Comparison of ENCODE assay signal across 7 cellular contexts in genomic region chr12:109900752-109901580, GRCh38. TPM values are rescaled to one million over a fixed set of nuclear protein-coding genes. Genes with fewer than 3 reads are reported as not detected.
A peak's percentile ranks its signal among the peaks of the same experiment; 100 is the strongest.
DNase-seq lines count a peak whose midpoint lies in the region; ATAC-seq and TF ChIP-seq lines count a peak whose summit lies in the region.

No MANE protein-coding gene starts in this region.

- H3K4me3 Mint-ChIP-seq in H9, result peak overlapping the region; percentile 89 to 94
- peak overlapping the region; percentile 92 to 97 (median 95) for H3K4me3 Mint-ChIP-seq in naive thymus-derived CD8-positive, alpha-beta T cell

- H4K20me1 ChIP-seq in H9 (ENCODE audit: control insufficient read depth, insufficient read depth, insufficient read length) (no peaks in the 10 kb centered on the region), PC-3 (ENCODE audit: low read length) (no peaks in the 10 kb centered on the region)

- intact Hi-C loops in PC-3 (cut with micrococcal nuclease), result loop anchor here (2.0 kb wide), 1 partner anchor 20 kb away; the partner anchor contains the start of gene GLTP

- H2BK120ac ChIP-seq in H9 (ENCODE audit: low read depth, low read length, poor library complexity, severe bottlenecking), result no peak overlapping the region

- no peak overlapping the region for H2BK5ac ChIP-seq in H9 (ENCODE audit: insufficient read length, low read length)

- H3K27me3 Mint-ChIP-seq in H9 (ENCODE audit: low read depth), result peaks cover 96% of the 10 kb centered on the region
- H3K27me3 Mint-ChIP-seq in naive thymus-derived CD8-positive, alpha-beta T cell, result no peaks in the 10 kb centered on the region

- H4K91ac ChIP-seq in H9 (ENCODE audit: insufficient read length, low read depth, low read length), result no peak overlapping the region

- no peak overlapping the region for H3K56ac ChIP-seq in H9 (ENCODE audit: insufficient read length, low read depth, low read length)

- H3K27ac Mint-ChIP-seq in H9, result peak overlapping the region; percentile 14 to 83 (median 20); a peak in 5 of 7 replicates
- H3K27ac Mint-ChIP-seq in naive thymus-derived CD8-positive, alpha-beta T cell, result peak overlapping the region; percentile 92 to 98 (median 94)

- H3K36me3 ChIP-seq in ES-I3 (ENCODE audit: insufficient read depth, low read length) (peaks cover 3% of the 10 kb centered on the region; the same call in 1 of the 2 replicates), PC-3 (ENCODE audit: low read depth, low read length) (peaks cover 26% of the 10 kb centered on the region), endocrine pancreas (ENCODE audit: control insufficient read depth, insufficient read depth, low read length) (peaks cover 9% of the 10 kb centered on the region)

- no peaks in the 10 kb centered on the region for H3K9me3 ChIP-seq in ES-I3 (ENCODE audit: control insufficient read depth, insufficient read depth, low read length)
- no peaks in the 10 kb centered on the region for H3K9me3 ChIP-seq in H9 (ENCODE audit: control insufficient read depth, low read depth, low read length)
- no peaks in the 10 kb centered on the region for H3K9me3 ChIP-seq in PC-3 (ENCODE audit: low read length)
- no peaks in the 10 kb centered on the region for H3K9me3 ChIP-seq in endocrine pancreas (ENCODE audit: control insufficient read depth, low read length)

- H3K23me2 ChIP-seq in H9 (ENCODE audit: insufficient read length, low read depth, low read length, poor library complexity, severe bottlenecking), result peaks cover 13% of the 10 kb centered on the region

- H3K9me2 ChIP-seq in PC-3 (replicated peaks; ENCODE audit: low read length), result no peaks in the 10 kb centered on the region

- CTCF ChIA-PET in PC-3 (lab: Charles Lee), result interaction anchor here (0.6 to 1.2 kb wide), 3 partner anchors 15 to 530 kb away, joined by 3 to 7 read pairs (median 6); no protein-coding TSS in a partner anchor

- H3F3A ChIP-seq in PC-3 (ENCODE audit: low read length, unreplicated experiment), result no peaks in the 10 kb centered on the region

- POLR2A ChIA-PET in PC-3 (lab: Charles Lee; ENCODE audit: unreplicated experiment), result interaction anchor here (1.1 kb wide), 1 partner anchor 13 kb away, joined by 4 read pairs; no protein-coding TSS in a partner anchor
- POLR2A ChIA-PET in naive thymus-derived CD8-positive, alpha-beta T cell (lab: Charles Lee), result interaction anchor here (0.6 to 1.4 kb wide), 6 partner anchors 11 to 98 kb away, joined by 3 to 4 read pairs (median 3); partner anchors contain the start of gene ANKRD13A

- H3K14ac ChIP-seq in H9 (ENCODE audit: insufficient read depth, low read length), result 0 out of 2 replicates have a peak overlapping the region, but pooled peaks have one; percentile 1

- H3K36me3 Mint-ChIP-seq in H9 (ENCODE audit: insufficient read depth in 1 of 3, low read depth in 3 of 3), result peaks cover 18 to 27% (median 25%) of the 10 kb centered on the region in 3 experiments; a peak in 6 of 7 replicates
- H3K36me3 Mint-ChIP-seq in naive thymus-derived CD8-positive, alpha-beta T cell, result peaks cover 6 to 31% (median 13%) of the 10 kb centered on the region in 3 donors

- ATAC-seq in PC-3 (peak; percentile 48), HG02973 (IDR thresholded peaks at IDR 0.05; ENCODE audit: unreplicated experiment) (no peak)
- peak in 1 of 2 donors; percentile 5 for ATAC-seq in naive thymus-derived CD8-positive, alpha-beta T cell

- H4K5ac ChIP-seq in H9 (ENCODE audit: insufficient read length, low read depth, low read length), result no peak overlapping the region

- no peak overlapping the region for H2AK5ac ChIP-seq in H9 (ENCODE audit: insufficient read length, low read length)

- no peak overlapping the region for H2AFZ ChIP-seq in H9 (ENCODE audit: low read length)
- H2AFZ ChIP-seq in PC-3 (ENCODE audit: low read length), result peak overlapping the region; percentile 81

- no peak overlapping the region for H3K23ac ChIP-seq in H9 (ENCODE audit: insufficient read length, low read depth, low read length)

- peak overlapping the region; percentile 69 for H3K4me2 ChIP-seq in H9 (ENCODE audit: insufficient read depth, insufficient read length, low read length)
- H3K4me2 ChIP-seq in PC-3 (ENCODE audit: low read length), result peak overlapping the region; percentile 91

- peaks cover 7% of the 10 kb centered on the region; the same call in 1 of the 2 replicates for H3K4me1 ChIP-seq in ES-I3 (ENCODE audit: insufficient read depth, low read length)
- no peaks in the 10 kb centered on the region for H3K4me1 ChIP-seq in H9 (ENCODE audit: insufficient read depth, low read length)
- peaks cover 11% of the 10 kb centered on the region for H3K4me1 ChIP-seq in PC-3 (ENCODE audit: insufficient read depth, low read length)
- no peaks in the 10 kb centered on the region for H3K4me1 ChIP-seq in endocrine pancreas (ENCODE audit: control insufficient read depth, insufficient read depth, low read length)

- no peak overlapping the region for H3K4ac ChIP-seq in H9 (ENCODE audit: low read depth, low read length)

- H3K79me2 ChIP-seq in H9 (ENCODE audit: insufficient read depth, low read length) (no peaks in the 10 kb centered on the region), PC-3 (ENCODE audit: low read length) (peaks cover 34% of the 10 kb centered on the region)

- H3K27me3 ChIP-seq in H9 (ENCODE audit: insufficient read depth, low read length) (peaks cover 61% of the 10 kb centered on the region), PC-3 (ENCODE audit: low read length) (no peaks in the 10 kb centered on the region), endocrine pancreas (ENCODE audit: control insufficient read depth, insufficient read depth, low read length) (no peaks in the 10 kb centered on the region)

- no CpG with 5 or more reads among the region's 16 CpGs for WGBS in H9 (ENCODE audit: extremely low coverage, insufficient read length, low lambda C conversion rate)

- H3K9ac ChIP-seq in ES-I3 (ENCODE audit: low read depth, low read length), result peak overlapping the region; percentile 72
- peak overlapping the region; percentile 53 for H3K9ac ChIP-seq in H9 (ENCODE audit: extremely low read depth, insufficient read length, low read length)
- H3K9ac ChIP-seq in PC-3 (ENCODE audit: low read length), result peak overlapping the region; percentile 88
- H3K9ac ChIP-seq in endocrine pancreas (ENCODE audit: control insufficient read depth, insufficient read depth, low read length), result peak overlapping the region; percentile 63

- no peak overlapping the region for H4K8ac ChIP-seq in H9 (replicated peaks; ENCODE audit: insufficient read length, low read depth, low read length)

- DNase-seq in H9 (peak; percentile 68), PC-3 (peak; percentile 17), COLO829 (ENCODE audit: low spot score) (no peak)
- DNase-seq in naive thymus-derived CD8-positive, alpha-beta T cell, result peak in 1 of 10 donors; percentile 8

- H3K9me3 Mint-ChIP-seq in H9, result no peaks in the 10 kb centered on the region; a peak in 1 of 5 replicates
- H3K9me3 Mint-ChIP-seq in naive thymus-derived CD8-positive, alpha-beta T cell, result no peaks in the 10 kb centered on the region

- no peak overlapping the region for H2BK15ac ChIP-seq in H9 (ENCODE audit: low read depth, low read length)

- H3K4me1 Mint-ChIP-seq in H9, result peaks cover 19 to 20% of the 10 kb centered on the region in 2 experiments
- H3K4me1 Mint-ChIP-seq in naive thymus-derived CD8-positive, alpha-beta T cell, result peaks cover 16 to 32% (median 26%) of the 10 kb centered on the region in 4 donors

- H3K27ac ChIP-seq in H9 (ENCODE audit: insufficient read length, low read depth, low read length) (no peak overlapping the region), PC-3 (ENCODE audit: low read length) (peak overlapping the region; percentile 49)

- H3K4me3 ChIP-seq in PC-3 (ENCODE audit: low read length), result peak overlapping the region; percentile 74
- peak overlapping the region; percentile 77 for H3K4me3 ChIP-seq in endocrine pancreas (ENCODE audit: control insufficient read depth, insufficient read depth, low read length)

- no peaks in the 10 kb centered on the region for H3K79me1 ChIP-seq in H9 (ENCODE audit: insufficient read depth, low read depth, low read length, poor library complexity, severe bottlenecking)

- no peak overlapping the region for H3T11ph ChIP-seq in H9 (ENCODE audit: low read length)

- H2BK12ac ChIP-seq in H9 (ENCODE audit: insufficient read length, low read depth, low read length), result no peak overlapping the region

- H3K18ac ChIP-seq in H9 (ENCODE audit: insufficient read length, low read depth, low read length), result no peak overlapping the region

- TF ChIP-seq CTCF in H9 (conservative IDR thresholded peaks at IDR 0.05), result no peak
- TF ChIP-seq CTCF in PC-3 (conservative IDR thresholded peaks at IDR 0.05; ENCODE audit: low read depth, low read length), result no peak

- H2BK20ac ChIP-seq in H9 (ENCODE audit: low read depth, low read length, poor library complexity, severe bottlenecking), result no peak overlapping the region

- BruUV-seq in PC-3 (replicated peaks; lab: Mats Ljungman, UMichigan), result TSS peak; percentile 42

RNA-seq across cellular contexts. Expression of gene TCHP, which starts 0.9 kb away (rescaled TPM):
- total RNA-seq in H9 (2021) (12.6 and 13.3 TPM in 2 replicates), PC-3 (2014; rRNA removed) (21.6 and 42.8 TPM in 2 replicates)
- total RNA-seq in naive thymus-derived CD8-positive, alpha-beta T cell, result 10 to 100 TPM; 36.8 to 39.1 TPM
- 10 to 100 TPM in 1 of 3 donors, 1 to 10 TPM in 2; 6.7 to 11.1 (median 8.6) TPM for polyA plus RNA-seq in naive thymus-derived CD8-positive, alpha-beta T cell

RNA-seq across cellular contexts. Expression of gene GLTP, which starts 20.6 kb away (rescaled TPM):
- total RNA-seq in H9 (2021) (15.5 and 15.7 TPM in 2 replicates), PC-3 (2014; rRNA removed) (78.2 and 82.6 TPM in 2 replicates)
- total RNA-seq in naive thymus-derived CD8-positive, alpha-beta T cell, result 10 to 100 TPM; 21.2 to 21.8 TPM
- polyA plus RNA-seq in naive thymus-derived CD8-positive, alpha-beta T cell, result 10 to 100 TPM; 29.7 to 41.7 (median 41.1) TPM
